1 cellular context compared by ENCODE assay signal in genomic region chr4:114026447-114026846, GRCh38.
TF ChIP-seq lines count a peak whose summit lies in the region.

No MANE protein-coding gene starts in this region.

TF ChIP-seq in GM12878, 131 proteins besides CTCF, POLR2A, EP300 and RAD21:
- TF ChIP-seq NFIC (IDR thresholded peaks at IDR 0.05; ENCODE audit: low read depth, low read length) = no peak
- peak; percentile 73 for TF ChIP-seq MLLT1 (IDR thresholded peaks at IDR 0.05)
- TF ChIP-seq JUND (IDR thresholded peaks at IDR 0.05; ENCODE audit: low read depth, low read length) = no peak
- peak; percentile 23 for TF ChIP-seq SMAD1 (IDR thresholded peaks at IDR 0.05; ENCODE audit: low read depth, partially characterized antibody)
- no peak; the same call in 1 of the 2 replicates for TF ChIP-seq ATF7 (IDR thresholded peaks at IDR 0.05; ENCODE audit: low read depth)
- TF ChIP-seq IKZF2 (IDR thresholded peaks at IDR 0.05) = peak; percentile 63 to 73; a peak in 2 of 4 replicates
- TF ChIP-seq, protein P1, sequence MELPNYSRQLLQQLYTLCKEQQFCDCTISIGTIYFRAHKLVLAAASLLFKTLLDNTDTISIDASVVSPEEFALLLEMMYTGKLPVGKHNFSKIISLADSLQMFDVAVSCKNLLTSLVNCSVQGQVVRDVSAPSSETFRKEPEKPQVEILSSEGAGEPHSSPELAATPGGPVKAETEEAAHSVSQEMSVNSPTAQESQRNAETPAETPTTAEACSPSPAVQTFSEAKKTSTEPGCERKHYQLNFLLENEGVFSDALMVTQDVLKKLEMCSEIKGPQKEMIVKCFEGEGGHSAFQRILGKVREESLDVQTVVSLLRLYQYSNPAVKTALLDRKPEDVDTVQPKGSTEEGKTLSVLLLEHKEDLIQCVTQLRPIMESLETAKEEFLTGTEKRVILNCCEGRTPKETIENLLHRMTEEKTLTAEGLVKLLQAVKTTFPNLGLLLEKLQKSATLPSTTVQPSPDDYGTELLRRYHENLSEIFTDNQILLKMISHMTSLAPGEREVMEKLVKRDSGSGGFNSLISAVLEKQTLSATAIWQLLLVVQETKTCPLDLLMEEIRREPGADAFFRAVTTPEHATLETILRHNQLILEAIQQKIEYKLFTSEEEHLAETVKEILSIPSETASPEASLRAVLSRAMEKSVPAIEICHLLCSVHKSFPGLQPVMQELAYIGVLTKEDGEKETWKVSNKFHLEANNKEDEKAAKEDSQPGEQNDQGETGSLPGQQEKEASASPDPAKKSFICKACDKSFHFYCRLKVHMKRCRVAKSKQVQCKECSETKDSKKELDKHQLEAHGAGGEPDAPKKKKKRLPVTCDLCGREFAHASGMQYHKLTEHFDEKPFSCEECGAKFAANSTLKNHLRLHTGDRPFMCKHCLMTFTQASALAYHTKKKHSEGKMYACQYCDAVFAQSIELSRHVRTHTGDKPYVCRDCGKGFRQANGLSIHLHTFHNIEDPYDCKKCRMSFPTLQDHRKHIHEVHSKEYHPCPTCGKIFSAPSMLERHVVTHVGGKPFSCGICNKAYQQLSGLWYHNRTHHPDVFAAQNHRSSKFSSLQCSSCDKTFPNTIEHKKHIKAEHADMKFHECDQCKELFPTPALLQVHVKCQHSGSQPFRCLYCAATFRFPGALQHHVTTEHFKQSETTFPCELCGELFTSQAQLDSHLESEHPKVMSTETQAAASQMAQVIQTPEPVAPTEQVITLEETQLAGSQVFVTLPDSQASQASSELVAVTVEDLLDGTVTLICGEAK (IDR thresholded peaks at IDR 0.05; ENCODE audit: borderline replicate concordance) = peak; percentile 77; the same call in 1 of the 2 replicates
- 0 out of 2 replicates have a peak, but pooled peaks have one; percentile 21 for TF ChIP-seq DPF2 (IDR thresholded peaks at IDR 0.05)
- TF ChIP-seq ZNF622 (IDR thresholded peaks at IDR 0.05) = no peak
- peak; percentile 97 for TF ChIP-seq MTA2 (IDR thresholded peaks at IDR 0.05; ENCODE audit: low read depth)
- TF ChIP-seq NBN (IDR thresholded peaks at IDR 0.05) = peak; percentile 59; the same call in 1 of the 2 replicates
- no peak for TF ChIP-seq REST (IDR thresholded peaks at IDR 0.05; ENCODE audit: low read depth, low read length)
- TF ChIP-seq RELB (IDR thresholded peaks at IDR 0.05; ENCODE audit: low read depth) = peak; percentile 36; the same call in 1 of the 2 replicates
- peak; percentile 53; the same call in 1 of the 2 replicates for TF ChIP-seq IKZF1 (conservative IDR thresholded peaks at IDR 0.05)
